8 cellular contexts compared by ENCODE assay signal in genomic region chr11:70204466-70204799, GRCh38. TPM values are rescaled to one million over a fixed set of nuclear protein-coding genes. Genes with fewer than 3 reads are reported as not detected.
DNase-seq lines count a peak whose midpoint lies in the region; ATAC-seq lines count a peak whose summit lies in the region.

No MANE protein-coding gene starts in this region.

- H3K4me1 ChIP-seq in subcutaneous abdominal adipose tissue (ENCODE audit: control insufficient read depth in 5 of 5, insufficient read depth in 5 of 5, low read length in 5 of 5) = peaks cover 6 to 49% (median 29%) of the 10 kb centered on the region in 5 donors

- peak overlapping the region; percentile 94 for H3K4me3 ChIP-seq in iPS-18c (ENCODE audit: insufficient read depth, low read depth, low read length)
- H3K4me3 ChIP-seq in subcutaneous abdominal adipose tissue (ENCODE audit: low read depth in 1 of 5, low read length in 5 of 5) = peak overlapping the region; percentile 88 to 97 (median 92)

- no peak for DNase-seq in activated CD4-positive, alpha-beta T cell treated with anti-CD3 and anti-CD28 coated beads, Interleukin-2, amount 10 ng/mL, durations not matched to agents 24 days and 14 days
- DNase-seq in activated CD4-positive, alpha-beta T cell treated with anti-CD3 and anti-CD28 coated beads, Interleukin-2, amount 50 U/mL, for 1 hour = no peak
- DNase-seq in left lobe of liver (ENCODE audit: low spot score) (no peak), HuH-7.5 (ENCODE audit: low spot score) (no peak), activated gamma-delta T cell treated with Interleukin-2 at 50 U/mL for 16 hours (no peak)

- intact Hi-C loops in activated CD4-positive, alpha-beta T cell treated with anti-CD3 and anti-CD28 coated beads, Interleukin-2, amount 10 ng/mL, durations not matched to agents 24 days and 14 days (cut with micrococcal nuclease) = loop anchor here (1.0 to 10.0 kb wide), 4 partner anchors 190 to 1362 kb away; partner anchors contain the start of genes CPT1A, CTTN, LTO1 and NADSYN1

- H3K27ac Mint-ChIP-seq in activated CD4-positive, alpha-beta T cell treated with anti-CD3 and anti-CD28 coated beads, Interleukin-2, amount 10 ng/mL, durations not matched to agents 24 days and 14 days = peak overlapping the region; percentile 96
- peak overlapping the region; percentile 99 for H3K27ac Mint-ChIP-seq in activated T-helper 17 cell treated with anti-CD3 and anti-CD28 coated beads, Interleukin-2, amount 50 U/mL, for 72 hours

- H3K27me3 Mint-ChIP-seq in activated CD4-positive, alpha-beta T cell treated with anti-CD3 and anti-CD28 coated beads, Interleukin-2, amount 10 ng/mL, durations not matched to agents 24 days and 14 days = no peaks in the 10 kb centered on the region
- H3K27me3 Mint-ChIP-seq in activated T-helper 17 cell treated with anti-CD3 and anti-CD28 coated beads, Interleukin-2, amount 50 U/mL, for 72 hours = no peaks in the 10 kb centered on the region

- peaks cover 2% of the 10 kb centered on the region for H3K9me3 ChIP-seq in iPS-18c (ENCODE audit: control insufficient read depth, insufficient read depth, low read length)
- no peaks in the 10 kb centered on the region for H3K9me3 ChIP-seq in subcutaneous abdominal adipose tissue (ENCODE audit: control insufficient read depth in 5 of 5, low read length in 5 of 5)

- peaks cover 0 to 45% (median 40%) of the 10 kb centered on the region in 5 donors for H3K36me3 ChIP-seq in subcutaneous abdominal adipose tissue (ENCODE audit: control insufficient read depth in 5 of 5, insufficient read depth in 5 of 5, low read length in 5 of 5)

- peak overlapping the region; percentile 85 for H3K27ac ChIP-seq in subcutaneous abdominal adipose tissue (ENCODE audit: low read depth, low read length)

- peaks cover 50% of the 10 kb centered on the region for H3K36me3 Mint-ChIP-seq in activated CD4-positive, alpha-beta T cell treated with anti-CD3 and anti-CD28 coated beads, Interleukin-2, amount 10 ng/mL, durations not matched to agents 24 days and 14 days (ENCODE audit: low read depth)
- peaks cover 58% of the 10 kb centered on the region for H3K36me3 Mint-ChIP-seq in activated T-helper 17 cell treated with anti-CD3 and anti-CD28 coated beads, Interleukin-2, amount 50 U/mL, for 72 hours (ENCODE audit: low read depth)

- H3K9me3 Mint-ChIP-seq in activated CD4-positive, alpha-beta T cell treated with anti-CD3 and anti-CD28 coated beads, Interleukin-2, amount 10 ng/mL, durations not matched to agents 24 days and 14 days = no peaks in the 10 kb centered on the region
- no peaks in the 10 kb centered on the region for H3K9me3 Mint-ChIP-seq in activated T-helper 17 cell treated with anti-CD3 and anti-CD28 coated beads, Interleukin-2, amount 50 U/mL, for 72 hours

- H3K4me1 Mint-ChIP-seq in activated CD4-positive, alpha-beta T cell treated with anti-CD3 and anti-CD28 coated beads, Interleukin-2, amount 10 ng/mL, durations not matched to agents 24 days and 14 days = peaks cover 30% of the 10 kb centered on the region
- peaks cover 22% of the 10 kb centered on the region for H3K4me1 Mint-ChIP-seq in activated T-helper 17 cell treated with anti-CD3 and anti-CD28 coated beads, Interleukin-2, amount 50 U/mL, for 72 hours

- peak overlapping the region; percentile 93 for H3K4me3 Mint-ChIP-seq in activated CD4-positive, alpha-beta T cell treated with anti-CD3 and anti-CD28 coated beads, Interleukin-2, amount 10 ng/mL, durations not matched to agents 24 days and 14 days
- H3K4me3 Mint-ChIP-seq in activated T-helper 17 cell treated with anti-CD3 and anti-CD28 coated beads, Interleukin-2, amount 50 U/mL, for 72 hours = peak overlapping the region; percentile 98

- peak overlapping the region; percentile 85 to 99 (median 95) for H3K9ac ChIP-seq in subcutaneous abdominal adipose tissue (ENCODE audit: low read length in 5 of 5)

- H3K27me3 ChIP-seq in subcutaneous abdominal adipose tissue (ENCODE audit: control insufficient read depth in 5 of 5, insufficient read depth in 4 of 5, low read length in 5 of 5) = no peaks in the 10 kb centered on the region

- peak; percentile 61 for ATAC-seq in activated T-helper 17 cell treated with anti-CD3 and anti-CD28 coated beads, Interleukin-2, amount 50 U/mL, for 72 hours (replicated peaks)
- ATAC-seq in left lobe of liver = no peak

RNA-seq across cellular contexts. Expression of gene FADD, which starts 1.3 kb away (rescaled TPM):
- total RNA-seq in activated CD4-positive, alpha-beta T cell treated with anti-CD3 and anti-CD28 coated beads, Interleukin-2, amount 10 ng/mL, durations not matched to agents 24 days and 14 days = 42.9 and 44.4 TPM in 2 replicates
- 10 to 100 TPM; 25.5 to 37.1 TPM for total RNA-seq in activated T-helper 17 cell treated with anti-CD3 and anti-CD28 coated beads, Interleukin-2, amount 50 U/mL, for 72 hours
- 9.0 TPM for total RNA-seq in left lobe of liver
